Comparison of ENCODE assay signal across 10 cellular contexts in the genomic region with DNA sequence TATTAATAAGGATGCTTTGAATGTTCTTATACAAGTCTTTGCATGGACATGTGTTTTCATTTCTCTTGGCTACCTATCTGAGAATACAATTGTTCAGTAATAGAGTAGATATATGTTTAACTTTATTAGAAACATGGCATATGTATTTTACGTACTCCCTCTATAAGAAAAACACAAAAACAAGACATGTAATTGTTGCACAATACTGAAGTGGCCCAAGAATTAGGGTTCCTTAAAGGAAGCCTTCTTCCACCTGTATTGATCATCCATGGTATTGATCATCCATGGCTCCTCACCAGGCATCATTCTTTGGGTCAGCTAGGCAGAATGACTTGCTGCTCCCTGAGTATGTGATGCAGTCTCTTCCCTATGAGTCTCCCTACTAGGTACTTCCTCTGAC.
"Had no signal": no experiment of that assay in that cellular context is flagged by ENCODE, and none has a peak within 500 bp of the region (broad histone marks: within the 10 kb centered on the region; RNA-seq: fewer than 3 reads in every experiment).

No MANE protein-coding gene starts in this region.

- H3K4me1 ChIP-seq: HAP-1 had no signal

- H3K36me3 ChIP-seq: HAP-1 had no signal

- H3K4me1 Mint-ChIP-seq: GM23338, H9 had no signal

- H2AFZ ChIP-seq: GM23248, GM23338 had no signal

- H3K4me2 ChIP-seq: GM23338 had no signal

- H3K27ac ChIP-seq: GM23248 had no signal

- H3K27ac Mint-ChIP-seq: GM23338, H9, HFFc6 had no signal

- FAIRE-seq: H54 had no signal

- H3K9ac ChIP-seq: GM23248 had no signal

- DNase-seq: GM23248, GOT3, H7, H9, HCEC 1CT, HFFc6 had no signal

- H3K4me3 Mint-ChIP-seq: GM23338, H9, HFFc6 had no signal

- H3K9me3 ChIP-seq: HAP-1 had no signal

- H3K4me3 ChIP-seq: GM23248, GM23338, HAP-1 had no signal

- ATAC-seq: GM23338, HCT116 had no signal
